Comparison of ENCODE assay signal across 2 cellular contexts in genomic region chr7:22990588-22990949, GRCh38.
TF ChIP-seq lines count a peak whose summit lies in the region.

No MANE protein-coding gene starts in this region.

TF ChIP-seq in GM23338, 12 proteins besides CTCF, POLR2A, EP300 and RAD21 (continued from another document):
- TF ChIP-seq ZNF462 (CRISPR knock-in tag; IDR thresholded peaks at IDR 0.05) (no peak), CREB1 (CRISPR knock-in tag; IDR thresholded peaks at IDR 0.05; ENCODE audit: low read depth) (peak; percentile 57)

TF ChIP-seq in endothelial cell of umbilical vein, 7 proteins besides CTCF, POLR2A, EP300 and RAD21 (continued from another document):
- TF ChIP-seq, protein P1, sequence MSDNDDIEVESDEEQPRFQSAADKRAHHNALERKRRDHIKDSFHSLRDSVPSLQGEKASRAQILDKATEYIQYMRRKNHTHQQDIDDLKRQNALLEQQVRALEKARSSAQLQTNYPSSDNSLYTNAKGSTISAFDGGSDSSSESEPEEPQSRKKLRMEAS (IDR thresholded peaks at IDR 0.05; ENCODE audit: insufficient read depth, insufficient read length), result no peak
